Comparison of ENCODE assay signal across 11 cellular contexts in the genomic region with DNA sequence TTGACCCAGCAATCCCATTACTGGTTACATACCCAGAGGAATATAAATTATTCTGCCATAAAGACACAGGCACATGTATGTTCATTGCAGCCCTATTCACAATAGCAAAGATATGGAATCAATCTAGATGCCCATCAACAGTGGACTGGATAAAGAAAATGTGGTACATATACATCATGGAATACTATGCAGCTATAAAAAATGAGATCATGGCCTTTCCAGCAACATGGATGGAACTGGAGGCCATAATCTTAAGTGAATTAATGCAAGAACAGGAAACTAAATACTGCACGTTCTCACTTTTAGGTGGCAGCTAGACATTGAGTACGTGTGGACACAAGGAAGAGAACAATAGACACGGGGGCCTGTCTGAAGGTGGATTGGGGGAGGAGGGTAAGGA. TPM values are rescaled to one million over a fixed set of nuclear protein-coding genes. Genes with fewer than 3 reads are reported as not detected.
"Had no signal": no experiment of that assay in that cellular context is flagged by ENCODE, and none has a peak within 500 bp of the region (broad histone marks: within the 10 kb centered on the region; RNA-seq: fewer than 3 reads in every experiment).

No MANE protein-coding gene starts in this region.

- H2AFZ ChIP-seq: GM23248 had no signal

- H3K27ac ChIP-seq: GM23248, HL-60, KMS-11 had no signal

- DNase-seq: GM23248, GOT3, H7, IMR-90, KBM-7 had no signal

- H3K4me2 ChIP-seq: KMS-11 had no signal

- H3K36me3 ChIP-seq: HAP-1 had no signal

- H3K9ac ChIP-seq: GM23248, KMS-11 had no signal

- ATAC-seq: HCT116 had no signal

- H3K4me1 ChIP-seq: HAP-1 had no signal

- H3K9me3 ChIP-seq: HAP-1 had no signal

- H3K4me3 ChIP-seq: GM23248, HAP-1 had no signal

RNA-seq across cellular contexts. Expression of a gene that starts 15.1 kb away (rescaled TPM):
- total RNA-seq: GM23248, H4, HT1080, IMR-90 had no signal
- polyA plus RNA-seq: GM23248 had no signal
